ENCODE assay signal across 22 cellular contexts in genomic region chrX:72052415-72053090, GRCh38.
DNase-seq lines count a peak whose midpoint lies in the region; ATAC-seq, FAIRE-seq and TF ChIP-seq lines count a peak whose summit lies in the region.
"Had no signal": no experiment of that assay in that cellular context is flagged by ENCODE, and none has a peak within 500 bp of the region (broad histone marks: within the 10 kb centered on the region; RNA-seq: fewer than 3 reads in every experiment).

No MANE protein-coding gene starts in this region.

- CTCF ChIA-PET in A549 (lab: Yijun Ruan, JAX) = no interaction called here

- TF ChIP-seq CTCF in A549 (IDR thresholded peaks at IDR 0.05) (no peak), coronary artery (IDR thresholded peaks at IDR 0.05) (no peak), upper lobe of left lung (IDR thresholded peaks at IDR 0.05) (no peak)

- H3K36me3 ChIP-seq in HUES48 (ENCODE audit: control insufficient read depth, insufficient read depth, low read length) = no peaks in the 10 kb centered on the region
- no peaks in the 10 kb centered on the region for H3K36me3 ChIP-seq in upper lobe of left lung
- H3K36me3 ChIP-seq: brain microvascular endothelial cell, tibial nerve had no signal

- no peak for TF ChIP-seq EP300 in A549 (IDR thresholded peaks at IDR 0.05)
- TF ChIP-seq EP300 in upper lobe of left lung (IDR thresholded peaks at IDR 0.05) = no peak

- WGBS in A549 (ENCODE audit: missing lambda C conversion rate) = 57% methylated on average over 5 of the region's 5 CpGs
- 47% methylated on average over 5 of the region's 5 CpGs; no CpG with 5 or more reads in 1 of the 2 donors for WGBS in upper lobe of left lung, 2 donors

- no peak overlapping the region for H3K9ac ChIP-seq in HUES48 (ENCODE audit: low read depth, low read length)

- H3K9me3 ChIP-seq in A549 = no peaks in the 10 kb centered on the region
- no peaks in the 10 kb centered on the region; the same call in 1 of the 2 replicates for H3K9me3 ChIP-seq in HUES48 (ENCODE audit: control insufficient read depth, insufficient read depth, low read length)
- H3K9me3 ChIP-seq in upper lobe of left lung = no peaks in the 10 kb centered on the region
- H3K9me3 ChIP-seq: tibial nerve had no signal

- POLR2A ChIA-PET in A549 (lab: Yijun Ruan, JAX) = no interaction called here

- TF ChIP-seq POLR2A in A549 (IDR thresholded peaks at IDR 0.05; ENCODE audit: low read length) (no peak), upper lobe of left lung (IDR thresholded peaks at IDR 0.05) (no peak)

- H3K27ac ChIP-seq in A549 (no peak overlapping the region), HUES48 (ENCODE audit: low read depth, low read length) (peak overlapping the region; percentile 89), coronary artery (peak overlapping the region in 1 of 2 donors; percentile 15), upper lobe of left lung (peak overlapping the region in 1 of 4 donors; percentile 0)
- H3K27ac ChIP-seq: brain microvascular endothelial cell, skin epidermis, tibial nerve, WERI-Rb-1 had no signal

- peak; percentile 13 for FAIRE-seq in A549 (lab: Jason Lieb, UNC)
- FAIRE-seq: frontal cortex, keratinocyte, RCC 7860 had no signal

- no peaks in the 10 kb centered on the region for H3K27me3 ChIP-seq in HUES48 (ENCODE audit: control insufficient read depth, insufficient read depth, low read length)
- H3K27me3 ChIP-seq in upper lobe of left lung = no peaks in the 10 kb centered on the region
- H3K27me3 ChIP-seq: brain microvascular endothelial cell had no signal

- ATAC-seq in A549 (no peak), upper lobe of left lung (ENCODE audit: low FRiP score in 2 of 2) (no peak)
- ATAC-seq: stimulated activated effector memory CD8-positive, alpha-beta T cell treated with anti-CD3 and anti-CD28 coated beads, Interleukin-12 subunit alpha, Interleukin-12 subunit beta, amount 100 ng/mL, for 72 hours had no signal

- no peak for TF ChIP-seq RAD21 in A549 (conservative IDR thresholded peaks at IDR 0.05 in 1 of 2, IDR thresholded peaks at IDR 0.05 in 1 of 2)

- H3K4me3 ChIP-seq in A549 = no peak overlapping the region
- peak overlapping the region; percentile 41; the same call in 1 of the 2 replicates for H3K4me3 ChIP-seq in HUES48 (ENCODE audit: low read depth, low read length)
- H3K4me3 ChIP-seq in coronary artery = no peak overlapping the region
- no peak overlapping the region for H3K4me3 ChIP-seq in upper lobe of left lung
- H3K4me3 ChIP-seq: skin epidermis, tibial nerve had no signal

- no peak overlapping the region for H3K4me2 ChIP-seq in A549

- H3K4me1 ChIP-seq in A549 (no peaks in the 10 kb centered on the region), HUES48 (ENCODE audit: control insufficient read depth, insufficient read depth, low read length) (peaks cover 29% of the 10 kb centered on the region), upper lobe of left lung (peaks cover 0 to 5% (median 0%) of the 10 kb centered on the region in 4 donors)

- DNase-seq in A549 (ENCODE audit: low read depth in 1 of 2, low spot score in 1 of 2) = no peak
- peak; percentile 33 for DNase-seq in coronary artery (ENCODE audit: low spot score)
- DNase-seq in iPS-NIHi11 (ENCODE audit: low spot score) = peak; percentile 28
- DNase-seq in 8988T = no peak
- DNase-seq in upper lobe of left lung = no peak
- DNase-seq in retina = no peak
- no peak for DNase-seq in inferior parietal cortex (ENCODE audit: extremely low spot score)
- DNase-seq: ACHN; activated gamma-delta T cell; brain microvascular endothelial cell; CD8-positive, alpha-beta memory T cell; effector CD8-positive, alpha-beta T cell; HCEC 1CT; NCI-H82; WERI-Rb-1 had no signal

TF ChIP-seq in A549, 52 proteins besides CTCF, POLR2A, EP300 and RAD21:
- TF ChIP-seq KDM1A (IDR thresholded peaks at IDR 0.05; ENCODE audit: low read depth) = no peak
- TF ChIP-seq HOXB13 (CRISPR knock-in tag; IDR thresholded peaks at IDR 0.05; ENCODE audit: low read depth) = no peak
- TF ChIP-seq CBX8 (IDR thresholded peaks at IDR 0.05) = no peak
- TF ChIP-seq HDAC2 (IDR thresholded peaks at IDR 0.05) = no peak
- TF ChIP-seq JUNB (IDR thresholded peaks at IDR 0.05) = no peak
- TF ChIP-seq ZSCAN20 (CRISPR knock-in tag; IDR thresholded peaks at IDR 0.05) = no peak
- no peak for TF ChIP-seq FOXS1 (CRISPR knock-in tag; IDR thresholded peaks at IDR 0.05)
- no peak for TF ChIP-seq REST (IDR thresholded peaks at IDR 0.05)
- no peak for TF ChIP-seq HOXB5 (CRISPR knock-in tag; IDR thresholded peaks at IDR 0.05)
- no peak for TF ChIP-seq JUN (IDR thresholded peaks at IDR 0.05)
- TF ChIP-seq ZC3H11A (IDR thresholded peaks at IDR 0.05) = no peak
- TF ChIP-seq E2F6 (IDR thresholded peaks at IDR 0.05; ENCODE audit: borderline replicate concordance, low read depth) = no peak
- no peak for TF ChIP-seq ESRRA (IDR thresholded peaks at IDR 0.05; ENCODE audit: borderline replicate concordance, low read length)
- TF ChIP-seq TFCP2L1 (CRISPR knock-in tag; IDR thresholded peaks at IDR 0.05) = no peak
- TF ChIP-seq POLR2AphosphoS2 (conservative IDR thresholded peaks at IDR 0.05; ENCODE audit: low read length) = no peak
- no peak for TF ChIP-seq MAFK (IDR thresholded peaks at IDR 0.05; ENCODE audit: partially characterized antibody)
- TF ChIP-seq CBX2 (IDR thresholded peaks at IDR 0.05; ENCODE audit: borderline replicate concordance, low read depth) = no peak
- no peak for TF ChIP-seq HEYL (CRISPR knock-in tag; IDR thresholded peaks at IDR 0.05)

Comparison
In these comparisons a context has a peak if more than half of its experiments do, and no peak if none do; other contexts are left out.
1. DNase-seq: peak in coronary artery (single experiment) and iPS-NIHi11 (single experiment); none in A549 (0 of 2), 8988T (single experiment), upper lobe of left lung (0 of 2), retina (single experiment) and inferior parietal cortex (single experiment).